22 cellular contexts compared by ENCODE assay signal in the genomic region with DNA sequence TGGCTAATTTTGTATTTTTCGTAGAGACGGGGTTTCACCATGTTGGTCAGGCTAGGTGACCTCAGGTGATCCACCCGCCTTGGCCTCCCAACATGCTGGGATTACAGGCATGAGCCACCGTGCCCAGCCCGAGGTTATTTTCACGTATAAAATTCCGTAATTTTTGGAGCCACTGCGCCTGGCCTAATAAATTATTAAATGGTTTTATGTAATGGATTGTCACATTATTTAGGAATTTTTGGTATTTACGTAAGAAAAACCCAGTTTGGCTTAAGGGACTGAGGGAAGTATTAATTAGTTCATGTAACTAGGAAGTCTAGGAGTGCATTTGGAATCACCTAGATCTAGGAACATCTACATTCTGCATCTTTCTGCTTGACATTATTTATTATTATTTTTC. TPM values are rescaled to one million over a fixed set of nuclear protein-coding genes. Genes with fewer than 3 reads are reported as not detected.
DNase-seq lines count a peak whose midpoint lies in the region; TF ChIP-seq lines count a peak whose summit lies in the region.
"Had no signal": no experiment of that assay in that cellular context is flagged by ENCODE, and none has a peak within 500 bp of the region (broad histone marks: within the 10 kb centered on the region; RNA-seq: fewer than 3 reads in every experiment).

No MANE protein-coding gene starts in this region.

- no peaks in the 10 kb centered on the region for H3K27me3 Mint-ChIP-seq in chondrocyte (ENCODE audit: low read depth)
- H3K27me3 Mint-ChIP-seq: CD4-positive, alpha-beta memory T cell had no signal

- peaks cover 6% of the 10 kb centered on the region for H4K20me1 ChIP-seq in Loucy (ENCODE audit: insufficient read depth, low read length, poor library complexity, severe bottlenecking)

- DNase-seq in activated effector memory CD4-positive, alpha-beta T cell treated with anti-CD3 and anti-CD28 coated beads, Interleukin-2, amount 50 U/mL, for 16 hours = peak; percentile 38
- no peak for DNase-seq in activated effector memory CD4-positive, alpha-beta T cell treated with Interleukin-2 at 50 U/mL for 16 hours
- DNase-seq in chondrocyte (ENCODE audit: low spot score) = peak; percentile 35
- DNase-seq in sigmoid colon = peak; percentile 37
- no peak for DNase-seq in head of caudate nucleus
- no peak for DNase-seq in NCI-H1105 (lab: John Stamatoyannopoulos, UW)
- DNase-seq: 8988T, ACHN, AML-193, BE2C, C1 segment of cervical spinal cord, Calu3, COR-L47, DMS53, DMS79 treated with DMSO at 0.1 percent for 48 hours, GF-D8, GM23248, H7, HCEC 1CT had no signal

- TF ChIP-seq CTCF in Loucy (conservative IDR thresholded peaks at IDR 0.05; ENCODE audit: low read length) (no peak), chondrocyte (IDR thresholded peaks at IDR 0.05) (no peak), sigmoid colon (IDR thresholded peaks at IDR 0.05) (no peak)

- H2AFZ ChIP-seq in Loucy (ENCODE audit: low read length) = no peak overlapping the region
- H2AFZ ChIP-seq: GM23248 had no signal

- no peaks in the 10 kb centered on the region for H3K27me3 ChIP-seq in Loucy (ENCODE audit: insufficient read depth, low read length, poor library complexity, severe bottlenecking)
- H3K27me3 ChIP-seq in sigmoid colon = no peaks in the 10 kb centered on the region
- H3K27me3 ChIP-seq: BE2C had no signal

- H3K36me3 Mint-ChIP-seq in chondrocyte (ENCODE audit: low read depth) = peaks cover 19% of the 10 kb centered on the region

- H3K4me2 ChIP-seq in Loucy (ENCODE audit: low read depth, low read length, poor library complexity, severe bottlenecking) = peak overlapping the region; percentile 66
- H3K4me2 ChIP-seq: A549 had no signal

- no peak overlapping the region for H3K4me3 ChIP-seq in Loucy (ENCODE audit: low read length, poor library complexity, severe bottlenecking)
- no peak overlapping the region for H3K4me3 ChIP-seq in sigmoid colon
- H3K4me3 ChIP-seq: A549, GM23248 had no signal

- no peak for TF ChIP-seq POLR2A in sigmoid colon (IDR thresholded peaks at IDR 0.05)

- H3K9ac ChIP-seq in Loucy (ENCODE audit: low read depth, low read length, poor library complexity, severe bottlenecking) = no peak overlapping the region
- H3K9ac ChIP-seq: GM23248 had no signal

- H3K9me3 Mint-ChIP-seq in chondrocyte (ENCODE audit: low read depth) = no peaks in the 10 kb centered on the region
- H3K9me3 Mint-ChIP-seq: CD4-positive, alpha-beta memory T cell had no signal

- H3K9me3 ChIP-seq in Loucy (ENCODE audit: insufficient read depth, low read depth, low read length) (no peaks in the 10 kb centered on the region), sigmoid colon (no peaks in the 10 kb centered on the region)
- H3K9me3 ChIP-seq: A549, BE2C had no signal

- WGBS in sigmoid colon, 2 donors = 97% methylated on average over 9 of the region's 9 CpGs

- no peaks in the 10 kb centered on the region for H3F3A ChIP-seq in Loucy (ENCODE audit: low read depth)

- H3K36me3 ChIP-seq in Loucy (ENCODE audit: insufficient read depth, low read length) (peaks cover 34% of the 10 kb centered on the region; the same call in 1 of the 2 replicates), sigmoid colon (peaks cover 11 to 83% (median 19%) of the 10 kb centered on the region in 4 donors)

- H3K9me2 ChIP-seq in Loucy (replicated peaks; ENCODE audit: low read depth, low read length) = no peaks in the 10 kb centered on the region

- no peak for TF ChIP-seq EP300 in sigmoid colon (IDR thresholded peaks at IDR 0.05)

- intact Hi-C loops in sigmoid colon (cut with DNase I) (no loop called here), head of caudate nucleus (cut with DNase I) (no loop called here)

- H3K79me2 ChIP-seq in Loucy (ENCODE audit: insufficient read depth, low read length) = peaks cover 12% of the 10 kb centered on the region; the same call in 1 of the 2 replicates

- no peak overlapping the region for H3K27ac ChIP-seq in sigmoid colon
- H3K27ac ChIP-seq: A549, GM23248 had no signal

- no peak overlapping the region for H3K4me3 Mint-ChIP-seq in chondrocyte (ENCODE audit: unreplicated experiment)

- peaks cover 22% of the 10 kb centered on the region for H3K4me1 ChIP-seq in Loucy (ENCODE audit: insufficient read depth, low read length, poor library complexity, severe bottlenecking)
- no peaks in the 10 kb centered on the region for H3K4me1 ChIP-seq in sigmoid colon
- H3K4me1 ChIP-seq: A549, BE2C had no signal

- H3K27ac Mint-ChIP-seq in chondrocyte (ENCODE audit: unreplicated experiment) = no peak overlapping the region
- H3K27ac Mint-ChIP-seq: CD4-positive, alpha-beta memory T cell had no signal

- no peaks in the 10 kb centered on the region for H3K4me1 Mint-ChIP-seq in chondrocyte (ENCODE audit: low read depth)

RNA-seq across cellular contexts. Expression of gene GLE1, which starts 8.3 kb away (rescaled TPM):
- total RNA-seq in chondrocyte (12.3 to 18.1 TPM (median 12.8 TPM) in 3 replicates), sigmoid colon (10 to 100 TPM; 17.6 to 29.4 (median 20.9) TPM)
- polyA plus RNA-seq in sigmoid colon = 10 to 100 TPM; 19.8 to 24.6 (median 20.8) TPM

RNA-seq across cellular contexts. Expression of gene SPTAN1, which starts 39.6 kb away (rescaled TPM):
- total RNA-seq in chondrocyte (376 to 419 TPM (median 378 TPM) in 3 replicates), sigmoid colon (100 to 1,000 TPM; 150 to 306 (median 163) TPM)
- polyA plus RNA-seq in sigmoid colon = 100 to 1,000 TPM in 1 of 3 donors, 10 to 100 TPM in 2; 43.5 to 154 (median 57.7) TPM

RNA-seq across cellular contexts. Expression of gene ODF2, which starts 57.0 kb away (rescaled TPM):
- total RNA-seq in chondrocyte (25.6 to 34.1 TPM (median 28.7 TPM) in 3 replicates), sigmoid colon (10 to 100 TPM; 13.6 to 28.2 (median 20.2) TPM)
- 10 to 100 TPM in 1 of 3 donors, 1 to 10 TPM in 2; 4.6 to 22.0 (median 6.0) TPM for polyA plus RNA-seq in sigmoid colon

Comparison
In these comparisons a context has a peak if more than half of its experiments do, and no peak if none do; other contexts are left out.
1. DNase-seq: peak in activated effector memory CD4-positive, alpha-beta T cell treated with anti-CD3 and anti-CD28 coated beads, Interleukin-2, amount 50 U/mL, for 16 hours (single experiment), chondrocyte (single experiment) and sigmoid colon (single experiment); none in activated effector memory CD4-positive, alpha-beta T cell treated with Interleukin-2 at 50 U/mL for 16 hours (single experiment), head of caudate nucleus (0 of 42) and NCI-H1105 (single experiment).